ENCODE assay signal across 18 cellular contexts in genomic region chr12:22743700-22744099, GRCh38.
"Had no signal": no experiment of that assay in that cellular context is flagged by ENCODE, and none has a peak within 500 bp of the region (broad histone marks: within the 10 kb centered on the region; RNA-seq: fewer than 3 reads in every experiment).

No MANE protein-coding gene starts in this region.

- H3K4me3 ChIP-seq: dorsolateral prefrontal cortex, heart right ventricle, mucosa of descending colon, smooth muscle cell, tibial artery, upper lobe of left lung, uterus had no signal

- H3K27me3 ChIP-seq: heart right ventricle, tibial artery, upper lobe of left lung, uterus had no signal

- H3K9me3 ChIP-seq: heart right ventricle, mucosa of descending colon, tibial artery, upper lobe of left lung, uterus had no signal

- H3K4me2 ChIP-seq: smooth muscle cell had no signal

- DNase-seq: cortex of kidney; dorsolateral prefrontal cortex; effector CD8-positive, alpha-beta T cell; heart right ventricle; hypothalamus; kidney glomerular epithelial cell; mammary epithelial cell; mucosa of descending colon; naive thymus-derived CD8-positive, alpha-beta T cell; posterior cingulate gyrus; stimulated activated CD4-positive, alpha-beta T cell treated with anti-CD3 and anti-CD28 coated beads, Interleukin-2, amount 100 ng/mL, for 48 hours; stimulated activated CD8-positive, alpha-beta memory T cell treated with anti-CD3 and anti-CD28 coated beads, Interleukin-4, amount 100 ng/mL, for 48 hours; stimulated activated naive CD8-positive, alpha-beta T cell treated with anti-CD3 and anti-CD28 coated beads, Interleukin-15, Interleukin-2, amounts not matched to agents 100 U/mL and 50 U/mL, for 24 hours; tibial artery; upper lobe of left lung; uterus had no signal

- ATAC-seq: heart right ventricle; mucosa of descending colon; naive thymus-derived CD8-positive, alpha-beta T cell; stimulated activated effector memory CD8-positive, alpha-beta T cell treated with anti-CD3 and anti-CD28 coated beads, Interleukin-12 subunit alpha, Interleukin-12 subunit beta, amount 100 ng/mL, for 72 hours; stimulated activated naive CD8-positive, alpha-beta T cell treated with anti-CD3 and anti-CD28 coated beads, Interleukin-15, Interleukin-2, amounts not matched to agents 100 U/mL and 50 U/mL, for 24 hours had no signal

- H3K36me3 ChIP-seq: heart right ventricle, upper lobe of left lung, uterus had no signal

- H3K4me1 ChIP-seq: heart right ventricle, upper lobe of left lung, uterus had no signal

- H3K27ac ChIP-seq: dorsolateral prefrontal cortex, heart right ventricle, upper lobe of left lung, uterus had no signal
